ENCODE assay signal across 2 cellular contexts in genomic region chr12:8197685-8198308, GRCh38.
TF ChIP-seq lines count a peak whose summit lies in the region.
"Not testable (repeated sequence)": the region's sequence is repeated elsewhere in the genome, so short reads cannot be mapped to it uniquely, and the experiment has no call there.

No MANE protein-coding gene starts in this region.

TF ChIP-seq in HEK293, 187 proteins besides CTCF, POLR2A, EP300 and RAD21:
- TF ChIP-seq ZNF660 (tag by site-specific recombination; IDR thresholded peaks at IDR 0.05): 0 out of 2 replicates have a peak, but pooled peaks have one; percentile 28
- 0 out of 2 replicates have a peak, but pooled peaks have one; percentile 18 for TF ChIP-seq ATF2 (tag by site-specific recombination; IDR thresholded peaks at IDR 0.05; ENCODE audit: low read depth)
- TF ChIP-seq ZIC2 (tag by site-specific recombination; IDR thresholded peaks at IDR 0.05): peak; percentile 28; the same call in 1 of the 2 replicates

TF ChIP-seq in K562, 482 proteins besides CTCF, POLR2A, EP300 and RAD21:
- TF ChIP-seq ZNF175 (CRISPR knock-in tag; IDR thresholded peaks at IDR 0.05; ENCODE audit: low read depth): 0 out of 2 replicates have a peak, but pooled peaks have one; percentile 32
- 0 out of 2 replicates have a peak, but pooled peaks have one; percentile 26 for TF ChIP-seq ATF4 (CRISPR knock-in tag; IDR thresholded peaks at IDR 0.05)
- 0 out of 2 replicates have a peak, but pooled peaks have one; percentile 33 for TF ChIP-seq L3MBTL2 (IDR thresholded peaks at IDR 0.05)
- TF ChIP-seq ATF3 (IDR thresholded peaks at IDR 0.05): peak; percentile 71; the same call in 1 of the 2 replicates
- TF ChIP-seq ATF3 (CRISPR knock-in tag; conservative IDR thresholded peaks at IDR 0.05); NR2C1 (IDR thresholded peaks at IDR 0.05): not testable (repeated sequence)
- peak; percentile 87 for TF ChIP-seq CEBPG (CRISPR knock-in tag; IDR thresholded peaks at IDR 0.05)
- peak in 1 of 2 experiments; percentile 86; a peak in 2 of 4 replicates for TF ChIP-seq CEBPG (tag; conservative IDR thresholded peaks at IDR 0.05 in 1 of 2, IDR thresholded peaks at IDR 0.05 in 1 of 2)
- peak in 1 of 2 experiments; percentile 39; a peak in 2 of 4 replicates for TF ChIP-seq TRIM24 (IDR thresholded peaks at IDR 0.05)
- TF ChIP-seq NR2C1 (tag; IDR thresholded peaks at IDR 0.05): 0 out of 2 replicates have a peak, but pooled peaks have one; percentile 13
- 0 out of 2 replicates have a peak, but pooled peaks have one; percentile 20 for TF ChIP-seq CTBP1 (IDR thresholded peaks at IDR 0.05; ENCODE audit: borderline replicate concordance)
- peak; percentile 60; the same call in 1 of the 2 replicates for TF ChIP-seq ATF7 (IDR thresholded peaks at IDR 0.05)
